In the genomic region with DNA sequence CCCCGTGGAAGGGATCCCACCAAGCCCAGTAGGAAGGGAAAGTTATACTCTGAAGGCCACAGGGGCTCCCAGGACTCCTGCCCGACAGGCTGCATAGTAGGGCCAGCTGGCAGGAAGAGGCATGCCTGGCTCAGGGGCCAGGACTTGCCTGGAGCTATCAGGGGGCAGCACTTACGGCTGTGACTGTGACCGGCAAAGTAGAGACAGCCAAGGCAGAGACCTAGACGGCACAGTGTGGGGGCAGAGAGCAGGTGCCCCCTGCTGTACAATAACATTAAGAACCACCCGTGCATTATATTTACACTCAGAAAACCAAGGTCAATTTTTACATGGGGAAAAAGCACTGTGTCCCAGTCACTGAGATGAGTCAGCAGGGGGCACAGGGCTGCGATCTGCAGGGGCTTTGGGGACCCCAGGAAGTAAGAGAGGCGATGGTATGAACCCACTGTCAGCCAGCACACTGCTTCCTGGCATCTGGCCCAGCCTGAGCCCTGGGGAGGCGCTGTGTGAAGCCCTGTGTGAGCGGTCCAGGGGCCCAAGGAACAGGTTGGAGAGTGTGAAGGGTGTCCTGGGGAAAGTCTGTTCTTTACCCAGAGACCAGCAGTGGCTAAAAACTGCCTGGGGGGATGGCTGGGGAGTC, we compare ENCODE assay signal across 8 cellular contexts. TPM values are rescaled to one million over a fixed set of nuclear protein-coding genes. Genes with fewer than 3 reads are reported as not detected.
A peak's percentile ranks its signal among the peaks of the same experiment; 100 is the strongest.
DNase-seq lines count a peak whose midpoint lies in the region; ATAC-seq and TF ChIP-seq lines count a peak whose summit lies in the region.

No MANE protein-coding gene starts in this region.

- no peaks in the 10 kb centered on the region for H3K9me2 ChIP-seq in DOHH2 (replicated peaks; ENCODE audit: control insufficient read depth, low read length)

- H3K4me3 ChIP-seq in DOHH2 (ENCODE audit: low read length) (no peak overlapping the region), lower lobe of right lung (no peak overlapping the region)

- H3K27ac Mint-ChIP-seq in HFFc6: no peak overlapping the region; the same call in 1 of the 2 replicates
- H3K27ac Mint-ChIP-seq in activated naive CD4-positive, alpha-beta T cell treated with anti-CD3 and anti-CD28 coated beads, Interleukin-2, amount 50 U/mL, for 72 hours: peak overlapping the region; percentile 91 to 95

- H3K79me2 ChIP-seq in DOHH2 (ENCODE audit: control insufficient read depth, low read length): peaks cover 28% of the 10 kb centered on the region

- no peaks in the 10 kb centered on the region for H3F3A ChIP-seq in DOHH2 (ENCODE audit: control insufficient read depth, insufficient read depth)

- no peaks in the 10 kb centered on the region; the same call in 1 of the 2 replicates for H3K4me1 ChIP-seq in DOHH2 (ENCODE audit: control insufficient read depth, low read length)
- H3K4me1 ChIP-seq in lower lobe of right lung: no peaks in the 10 kb centered on the region

- DNase-seq in HFFc6 (no peak), lower lobe of right lung (no peak), GDM1 (lab: John Stamatoyannopoulos, UW) (no peak)
- no peak for DNase-seq in activated naive CD4-positive, alpha-beta T cell treated with anti-CD3 and anti-CD28 coated beads, Interleukin-2, amount 50 U/mL, for 72 hours (ENCODE audit: low spot score in 2 of 2)

- H3K9me3 Mint-ChIP-seq in HFFc6: no peaks in the 10 kb centered on the region
- no peaks in the 10 kb centered on the region for H3K9me3 Mint-ChIP-seq in activated naive CD4-positive, alpha-beta T cell treated with anti-CD3 and anti-CD28 coated beads, Interleukin-2, amount 50 U/mL, for 72 hours

- H3K27ac ChIP-seq in DOHH2 (ENCODE audit: low read depth, low read length): no peak overlapping the region
- no peak overlapping the region for H3K27ac ChIP-seq in lower lobe of right lung

- H4K20me1 ChIP-seq in DOHH2 (ENCODE audit: control insufficient read depth, insufficient read depth, low read depth, low read length): peaks cover 4% of the 10 kb centered on the region; the same call in 1 of the 2 replicates

- H3K27me3 Mint-ChIP-seq in HFFc6 (ENCODE audit: insufficient read depth): peaks cover 2% of the 10 kb centered on the region

- peaks cover 15% of the 10 kb centered on the region for H3K4me1 Mint-ChIP-seq in HFFc6 (ENCODE audit: low read depth)

- H3K27me3 ChIP-seq in DOHH2 (ENCODE audit: control insufficient read depth, low read length): no peaks in the 10 kb centered on the region
- no peaks in the 10 kb centered on the region for H3K27me3 ChIP-seq in lower lobe of right lung (ENCODE audit: low read depth)

- no peak overlapping the region for H3K4me3 Mint-ChIP-seq in HFFc6

- no peak for ATAC-seq in activated naive CD4-positive, alpha-beta T cell treated with anti-CD3 and anti-CD28 coated beads, Interleukin-2, amount 50 U/mL, for 72 hours
- ATAC-seq in lower lobe of right lung (no peak), GM21367 (IDR thresholded peaks at IDR 0.05; ENCODE audit: unreplicated experiment) (no peak), GM18498 (IDR thresholded peaks at IDR 0.05; ENCODE audit: unreplicated experiment) (no peak), GM21528 (IDR thresholded peaks at IDR 0.05; ENCODE audit: low FRiP score, unreplicated experiment) (no peak)

- H3K9me3 ChIP-seq in DOHH2 (ENCODE audit: control insufficient read depth, insufficient read depth, low read length): no peaks in the 10 kb centered on the region
- no peaks in the 10 kb centered on the region for H3K9me3 ChIP-seq in lower lobe of right lung

- peak; percentile 53 for TF ChIP-seq CTCF in DOHH2 (IDR thresholded peaks at IDR 0.05; ENCODE audit: low read depth, low read length, poor library complexity, severe bottlenecking)
- TF ChIP-seq CTCF in HFFc6 (IDR thresholded peaks at IDR 0.05): peak; percentile 70
- TF ChIP-seq CTCF in lower lobe of right lung (IDR thresholded peaks at IDR 0.05): peak; percentile 10

- H3K36me3 ChIP-seq in DOHH2 (ENCODE audit: control insufficient read depth, low read length): no peaks in the 10 kb centered on the region
- peaks cover 7% of the 10 kb centered on the region for H3K36me3 ChIP-seq in lower lobe of right lung

- no peaks in the 10 kb centered on the region for H3K36me3 Mint-ChIP-seq in HFFc6 (ENCODE audit: low read depth)
- peaks cover 21 to 26% of the 10 kb centered on the region in 2 donors for H3K36me3 Mint-ChIP-seq in activated naive CD4-positive, alpha-beta T cell treated with anti-CD3 and anti-CD28 coated beads, Interleukin-2, amount 50 U/mL, for 72 hours

- no peak overlapping the region for H3K4me2 ChIP-seq in DOHH2 (ENCODE audit: low read length)

- intact Hi-C loops in lower lobe of right lung (cut with DNase I): no loop called here

RNA-seq across cellular contexts. Expression of gene CCDC167, which starts 9.9 kb away (rescaled TPM):
- 10 to 100 TPM; 19.0 to 23.8 (median 22.4) TPM for total RNA-seq in HFFc6 (2021; fragmentation: NEBNext Ultra II Directional; extraction: Animal tissue kit (Norgen Biotek cat#: 25700))
- 10 to 100 TPM; 53.3 to 68.6 TPM for total RNA-seq in activated naive CD4-positive, alpha-beta T cell treated with anti-CD3 and anti-CD28 coated beads, Interleukin-2, amount 50 U/mL, for 72 hours
- total RNA-seq in lower lobe of right lung: 12.7 TPM

RNA-seq across cellular contexts. Expression of gene CMTR1, which starts 56.8 kb away (rescaled TPM):
- 10 to 100 TPM; 36.1 to 42.2 (median 37.6) TPM for total RNA-seq in HFFc6 (2021; fragmentation: NEBNext Ultra II Directional; extraction: Animal tissue kit (Norgen Biotek cat#: 25700))
- total RNA-seq in activated naive CD4-positive, alpha-beta T cell treated with anti-CD3 and anti-CD28 coated beads, Interleukin-2, amount 50 U/mL, for 72 hours: 10 to 100 TPM; 42.9 to 75.9 TPM
- total RNA-seq in lower lobe of right lung: 42.9 TPM

Comparison
In these comparisons a context has a peak if more than half of its experiments do, and no peak if none do; other contexts are left out.
1. CTCF ChIP-seq: peak in every context shown above with its lines; median percentile 70 in HFFc6; 53 in DOHH2; 10 in lower lobe of right lung.